24 cellular contexts compared by ENCODE assay signal in the genomic region with DNA sequence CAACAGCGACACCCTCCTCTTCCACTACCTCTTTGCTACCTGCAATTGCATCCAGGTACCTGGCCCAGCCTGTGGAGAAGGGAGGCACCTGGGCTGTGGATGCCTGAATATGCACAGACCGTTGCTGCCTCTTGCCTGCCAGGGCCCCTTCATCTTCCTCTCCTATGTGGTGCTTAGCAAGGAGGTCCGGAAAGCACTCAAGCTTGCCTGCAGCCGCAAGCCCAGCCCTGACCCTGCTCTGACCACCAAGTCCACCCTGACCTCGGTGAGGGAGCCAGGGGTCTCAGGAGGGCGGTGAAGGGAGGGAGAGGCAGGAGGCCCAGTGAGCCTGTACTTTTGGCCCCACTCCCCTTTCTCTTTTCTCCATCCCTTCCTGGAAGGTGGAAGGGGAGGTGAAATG. TPM values are rescaled to one million over a fixed set of nuclear protein-coding genes. Genes with fewer than 3 reads are reported as not detected.
DNase-seq lines count a peak whose midpoint lies in the region; ATAC-seq and TF ChIP-seq lines count a peak whose summit lies in the region.
"Had no signal": no experiment of that assay in that cellular context is flagged by ENCODE, and none has a peak within 500 bp of the region (broad histone marks: within the 10 kb centered on the region; RNA-seq: fewer than 3 reads in every experiment).

No MANE protein-coding gene starts in this region.

- no peaks in the 10 kb centered on the region for H3K27me3 ChIP-seq in left ventricle myocardium inferior (ENCODE audit: low read depth)
- H3K27me3 ChIP-seq: BLaER1 treated with 17β-estradiol and CSF1 and Interleukin-3, amounts not matched to agents 10 nM and 100 nM; Peyer's patch; SJCRH30 had no signal

- H3K36me3 ChIP-seq in left ventricle myocardium inferior, result no peaks in the 10 kb centered on the region
- H3K36me3 ChIP-seq: Peyer's patch, SJCRH30 had no signal

- no peak overlapping the region for H3K27ac ChIP-seq in left ventricle myocardium inferior (replicated peaks)
- H3K27ac ChIP-seq in substantia nigra (ENCODE audit: low read depth, low read length, poor library complexity, severe bottlenecking), result peak overlapping the region; percentile 95
- H3K27ac ChIP-seq: 22Rv1; BLaER1 treated with 17β-estradiol and CSF1 and Interleukin-3, amounts not matched to agents 10 nM and 100 nM; Peyer's patch; SJCRH30 had no signal

- DNase-seq in left ventricle myocardium inferior, result peak; percentile 4
- DNase-seq in left ventricle myocardium superior, result no peak
- no peak for DNase-seq in neural crest cell (ENCODE audit: low read depth, low spot score)
- DNase-seq in substantia nigra (lab: John Stamatoyannopoulos, UW), result no peak
- DNase-seq in EL, result no peak
- DNase-seq in hepatic stellate cell (ENCODE audit: low spot score), result no peak
- DNase-seq: Caco-2; CD4-positive, alpha-beta memory T cell; DMS 273 treated with DMSO at 0.1 percent for 48 hours; DMS79 treated with DMSO at 0.1 percent for 48 hours; Kasumi-1; NCI-H1694; NCI-H2081; NCI-H2171; NCI-H345; NCI-H524; NCI-H82; Peyer's patch; SJCRH30 had no signal

- TF ChIP-seq CTCF in left ventricle myocardium inferior (IDR thresholded peaks at IDR 0.05; ENCODE audit: borderline replicate concordance), result no peak
- TF ChIP-seq CTCF in neural crest cell (conservative IDR thresholded peaks at IDR 0.05), result no peak

- H3K4me3 Mint-ChIP-seq in neural crest cell, result peak overlapping the region; percentile 41
- H3K4me3 Mint-ChIP-seq: CD4-positive, alpha-beta memory T cell had no signal

- no peaks in the 10 kb centered on the region for H3K9me3 Mint-ChIP-seq in neural crest cell
- H3K9me3 Mint-ChIP-seq: CD4-positive, alpha-beta memory T cell had no signal

- H3K4me1 Mint-ChIP-seq in neural crest cell, result peaks cover 25% of the 10 kb centered on the region

- ATAC-seq in left ventricle myocardium superior, result no peak
- no peak for ATAC-seq in HG03432 (IDR thresholded peaks at IDR 0.05; ENCODE audit: unreplicated experiment)
- no peak for ATAC-seq in SK-N-SH treated with all-trans-retinoic acid at 6 μM for 48 hours
- ATAC-seq: GM12878 had no signal

- peaks cover 9% of the 10 kb centered on the region for H3K36me3 Mint-ChIP-seq in neural crest cell (ENCODE audit: low read depth)
- H3K36me3 Mint-ChIP-seq: CD4-positive, alpha-beta memory T cell had no signal

- no peaks in the 10 kb centered on the region for H3K27me3 Mint-ChIP-seq in neural crest cell (ENCODE audit: low read depth)
- H3K27me3 Mint-ChIP-seq: CD4-positive, alpha-beta memory T cell had no signal

- no peak overlapping the region for H3K4me3 ChIP-seq in left ventricle myocardium inferior
- H3K4me3 ChIP-seq: BLaER1 treated with 17β-estradiol and CSF1 and Interleukin-3, amounts not matched to agents 10 nM and 100 nM; GM12878; Peyer's patch; SJCRH30 had no signal

- intact Hi-C loops in left ventricle myocardium inferior (cut with micrococcal nuclease) (loop anchor here (10.0 kb wide), 1 partner anchor 243 kb away; no protein-coding TSS in a partner anchor), left ventricle myocardium superior (cut with micrococcal nuclease) (no loop called here)

- no peak overlapping the region for H3K27ac Mint-ChIP-seq in neural crest cell (ENCODE audit: unreplicated experiment)

- no peaks in the 10 kb centered on the region for H3K4me1 ChIP-seq in left ventricle myocardium inferior

- H3K9me3 ChIP-seq in left ventricle myocardium inferior (replicated peaks), result no peaks in the 10 kb centered on the region
- H3K9me3 ChIP-seq: BLaER1 treated with 17β-estradiol and CSF1 and Interleukin-3, amounts not matched to agents 10 nM and 100 nM; Caco-2; Peyer's patch; SJCRH30 had no signal

TF ChIP-seq in SK-N-SH treated with all-trans-retinoic acid at 6 μM for 48 hours, 23 proteins besides CTCF, POLR2A, EP300 and RAD21:
- TF ChIP-seq, protein P1, sequence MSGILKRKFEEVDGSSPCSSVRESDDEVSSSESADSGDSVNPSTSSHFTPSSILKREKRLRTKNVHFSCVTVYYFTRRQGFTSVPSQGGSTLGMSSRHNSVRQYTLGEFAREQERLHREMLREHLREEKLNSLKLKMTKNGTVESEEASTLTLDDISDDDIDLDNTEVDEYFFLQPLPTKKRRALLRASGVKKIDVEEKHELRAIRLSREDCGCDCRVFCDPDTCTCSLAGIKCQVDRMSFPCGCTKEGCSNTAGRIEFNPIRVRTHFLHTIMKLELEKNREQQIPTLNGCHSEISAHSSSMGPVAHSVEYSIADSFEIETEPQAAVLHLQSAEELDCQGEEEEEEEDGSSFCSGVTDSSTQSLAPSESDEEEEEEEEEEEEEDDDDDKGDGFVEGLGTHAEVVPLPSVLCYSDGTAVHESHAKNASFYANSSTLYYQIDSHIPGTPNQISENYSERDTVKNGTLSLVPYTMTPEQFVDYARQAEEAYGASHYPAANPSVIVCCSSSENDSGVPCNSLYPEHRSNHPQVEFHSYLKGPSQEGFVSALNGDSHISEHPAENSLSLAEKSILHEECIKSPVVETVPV (CRISPR knock-in tag; IDR thresholded peaks at IDR 0.05), result no peak
- TF ChIP-seq OSR1 (CRISPR knock-in tag; IDR thresholded peaks at IDR 0.05), result no peak
- TF ChIP-seq ZNF565 (CRISPR knock-in tag; conservative IDR thresholded peaks at IDR 0.05; ENCODE audit: low read depth), result no peak
- no peak for TF ChIP-seq BACH2 (CRISPR knock-in tag; IDR thresholded peaks at IDR 0.05; ENCODE audit: borderline replicate concordance)
- TF ChIP-seq SNAI2 (CRISPR knock-in tag; IDR thresholded peaks at IDR 0.05), result no peak
- TF ChIP-seq CSDC2 (CRISPR knock-in tag; IDR thresholded peaks at IDR 0.05), result no peak
- no peak for TF ChIP-seq GLIS3 (CRISPR knock-in tag; IDR thresholded peaks at IDR 0.05)
- TF ChIP-seq, protein P2, sequence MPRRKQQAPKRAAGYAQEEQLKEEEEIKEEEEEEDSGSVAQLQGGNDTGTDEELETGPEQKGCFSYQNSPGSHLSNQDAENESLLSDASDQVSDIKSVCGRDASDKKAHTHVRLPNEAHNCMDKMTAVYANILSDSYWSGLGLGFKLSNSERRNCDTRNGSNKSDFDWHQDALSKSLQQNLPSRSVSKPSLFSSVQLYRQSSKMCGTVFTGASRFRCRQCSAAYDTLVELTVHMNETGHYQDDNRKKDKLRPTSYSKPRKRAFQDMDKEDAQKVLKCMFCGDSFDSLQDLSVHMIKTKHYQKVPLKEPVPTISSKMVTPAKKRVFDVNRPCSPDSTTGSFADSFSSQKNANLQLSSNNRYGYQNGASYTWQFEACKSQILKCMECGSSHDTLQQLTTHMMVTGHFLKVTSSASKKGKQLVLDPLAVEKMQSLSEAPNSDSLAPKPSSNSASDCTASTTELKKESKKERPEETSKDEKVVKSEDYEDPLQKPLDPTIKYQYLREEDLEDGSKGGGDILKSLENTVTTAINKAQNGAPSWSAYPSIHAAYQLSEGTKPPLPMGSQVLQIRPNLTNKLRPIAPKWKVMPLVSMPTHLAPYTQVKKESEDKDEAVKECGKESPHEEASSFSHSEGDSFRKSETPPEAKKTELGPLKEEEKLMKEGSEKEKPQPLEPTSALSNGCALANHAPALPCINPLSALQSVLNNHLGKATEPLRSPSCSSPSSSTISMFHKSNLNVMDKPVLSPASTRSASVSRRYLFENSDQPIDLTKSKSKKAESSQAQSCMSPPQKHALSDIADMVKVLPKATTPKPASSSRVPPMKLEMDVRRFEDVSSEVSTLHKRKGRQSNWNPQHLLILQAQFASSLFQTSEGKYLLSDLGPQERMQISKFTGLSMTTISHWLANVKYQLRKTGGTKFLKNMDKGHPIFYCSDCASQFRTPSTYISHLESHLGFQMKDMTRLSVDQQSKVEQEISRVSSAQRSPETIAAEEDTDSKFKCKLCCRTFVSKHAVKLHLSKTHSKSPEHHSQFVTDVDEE (CRISPR knock-in tag; IDR thresholded peaks at IDR 0.05), result no peak
- TF ChIP-seq, protein P3, sequence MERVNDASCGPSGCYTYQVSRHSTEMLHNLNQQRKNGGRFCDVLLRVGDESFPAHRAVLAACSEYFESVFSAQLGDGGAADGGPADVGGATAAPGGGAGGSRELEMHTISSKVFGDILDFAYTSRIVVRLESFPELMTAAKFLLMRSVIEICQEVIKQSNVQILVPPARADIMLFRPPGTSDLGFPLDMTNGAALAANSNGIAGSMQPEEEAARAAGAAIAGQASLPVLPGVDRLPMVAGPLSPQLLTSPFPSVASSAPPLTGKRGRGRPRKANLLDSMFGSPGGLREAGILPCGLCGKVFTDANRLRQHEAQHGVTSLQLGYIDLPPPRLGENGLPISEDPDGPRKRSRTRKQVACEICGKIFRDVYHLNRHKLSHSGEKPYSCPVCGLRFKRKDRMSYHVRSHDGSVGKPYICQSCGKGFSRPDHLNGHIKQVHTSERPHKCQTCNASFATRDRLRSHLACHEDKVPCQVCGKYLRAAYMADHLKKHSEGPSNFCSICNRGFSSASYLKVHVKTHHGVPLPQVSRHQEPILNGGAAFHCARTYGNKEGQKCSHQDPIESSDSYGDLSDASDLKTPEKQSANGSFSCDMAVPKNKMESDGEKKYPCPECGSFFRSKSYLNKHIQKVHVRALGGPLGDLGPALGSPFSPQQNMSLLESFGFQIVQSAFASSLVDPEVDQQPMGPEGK (CRISPR knock-in tag; IDR thresholded peaks at IDR 0.05; ENCODE audit: borderline replicate concordance), result no peak
- TF ChIP-seq ZNF8 (CRISPR knock-in tag; IDR thresholded peaks at IDR 0.05), result no peak
- TF ChIP-seq TOX (CRISPR knock-in tag; IDR thresholded peaks at IDR 0.05; ENCODE audit: borderline replicate concordance), result no peak
- no peak for TF ChIP-seq TCF4 (CRISPR knock-in tag; IDR thresholded peaks at IDR 0.05; ENCODE audit: borderline replicate concordance)
- no peak for TF ChIP-seq ZNF70 (CRISPR knock-in tag; IDR thresholded peaks at IDR 0.05)
- TF ChIP-seq PPARA (CRISPR knock-in tag; IDR thresholded peaks at IDR 0.05; ENCODE audit: borderline replicate concordance), result no peak

RNA-seq across cellular contexts. Expression of a gene that starts 11.5 kb away (rescaled TPM):
- total RNA-seq in left ventricle myocardium inferior (0.80 TPM), left ventricle myocardium superior (0.74 TPM), neural crest cell (100 and 102 TPM in 2 replicates)

RNA-seq across cellular contexts. Expression of a gene that starts 22.1 kb away (rescaled TPM):
- total RNA-seq in left ventricle myocardium inferior, result 4.2 TPM
- 9.8 TPM for total RNA-seq in left ventricle myocardium superior
- total RNA-seq in neural crest cell, result 97.1 and 99.2 TPM in 2 replicates

RNA-seq across cellular contexts. Expression of a gene that starts 35.4 kb away (rescaled TPM):
- total RNA-seq in left ventricle myocardium inferior (0.22 TPM), left ventricle myocardium superior (0.35 TPM), neural crest cell (0.82 TPM in 1 of 2 replicates, not detected in the other)
- total RNA-seq: Caco-2; CD4-positive, alpha-beta memory T cell; GM12878; Peyer's patch had no signal

RNA-seq across cellular contexts. Expression of a gene that starts 57.7 kb away (rescaled TPM):
- total RNA-seq in left ventricle myocardium inferior (92.0 TPM), left ventricle myocardium superior (99.8 TPM), neural crest cell (156 and 158 TPM in 2 replicates)

Comparison
In these comparisons a context has a peak if more than half of its experiments do, and no peak if none do; other contexts are left out.
1. RNA of a gene that starts 11.5 kb away (total RNA-seq): 100 to 102 TPM in neural crest cell; 0.80 TPM in left ventricle myocardium inferior (single experiment) and 0.74 TPM in left ventricle myocardium superior (single experiment); every median in the first group is over 10 times any median in the second.